ENCODE assay signal across 8 cellular contexts in genomic region chr19:56393119-56394012, GRCh38. TPM values are rescaled to one million over a fixed set of nuclear protein-coding genes. Genes with fewer than 3 reads are reported as not detected.
DNase-seq lines count a peak whose midpoint lies in the region; ATAC-seq and TF ChIP-seq lines count a peak whose summit lies in the region.

Gene ZNF582 (minus strand): TSS chr19:56393534. CDS start chr19:56391752, 1,782 bp downstream.

- no peaks in the 10 kb centered on the region for H3K27me3 Mint-ChIP-seq in activated naive CD4-positive, alpha-beta T cell treated with anti-CD3 and anti-CD28 coated beads, Interleukin-2, amount 50 U/mL, for 24 hours
- peaks cover 5% of the 10 kb centered on the region for H3K27me3 Mint-ChIP-seq in glutamatergic neuron (ENCODE audit: unreplicated experiment)

- TF ChIP-seq EP300 in Ishikawa (IDR thresholded peaks at IDR 0.05; ENCODE audit: borderline replicate concordance) = no peak

- H3K36me3 ChIP-seq in testis (ENCODE audit: low read depth, missing control alignments) = no peaks in the 10 kb centered on the region

- H3K27me3 ChIP-seq in testis = no peaks in the 10 kb centered on the region

- H3K27ac ChIP-seq in testis = peak within 1 kb of the TSS; percentile 89 to 94

- intact Hi-C loops in testis (cut with DNase I; ENCODE audit: low total_unique reads) = no loop called here

- H3K27ac Mint-ChIP-seq in activated naive CD4-positive, alpha-beta T cell treated with anti-CD3 and anti-CD28 coated beads, Interleukin-2, amount 50 U/mL, for 24 hours = peak within 1 kb of the TSS; percentile 97
- peak within 1 kb of the TSS; percentile 88 for H3K27ac Mint-ChIP-seq in glutamatergic neuron (ENCODE audit: unreplicated experiment)

- 1 to 2% methylated on average over 24 to 68 of the region's 73 CpGs for WGBS in testis, 2 donors

- H3K4me3 Mint-ChIP-seq in activated naive CD4-positive, alpha-beta T cell treated with anti-CD3 and anti-CD28 coated beads, Interleukin-2, amount 50 U/mL, for 24 hours = peak within 1 kb of the TSS; percentile 93
- peak within 1 kb of the TSS; percentile 93 for H3K4me3 Mint-ChIP-seq in glutamatergic neuron (ENCODE audit: unreplicated experiment)

- peaks cover 14% of the 10 kb centered on the region for H3K4me1 Mint-ChIP-seq in activated naive CD4-positive, alpha-beta T cell treated with anti-CD3 and anti-CD28 coated beads, Interleukin-2, amount 50 U/mL, for 24 hours
- H3K4me1 Mint-ChIP-seq in glutamatergic neuron (ENCODE audit: low read depth, unreplicated experiment) = no peaks in the 10 kb centered on the region

- no peak for TF ChIP-seq POLR2A in testis (IDR thresholded peaks at IDR 0.05)

- peak within 1 kb of the TSS; percentile 77 to 84 for H3K4me3 ChIP-seq in testis

- peaks cover 51% of the 10 kb centered on the region for H3K36me3 Mint-ChIP-seq in activated naive CD4-positive, alpha-beta T cell treated with anti-CD3 and anti-CD28 coated beads, Interleukin-2, amount 50 U/mL, for 24 hours
- H3K36me3 Mint-ChIP-seq in glutamatergic neuron (ENCODE audit: unreplicated experiment) = peaks cover 38% of the 10 kb centered on the region

- H3K4me1 ChIP-seq in testis = no peaks in the 10 kb centered on the region

- TF ChIP-seq CTCF in glutamatergic neuron (IDR thresholded peaks at IDR 0.05; ENCODE audit: partially characterized antibody, unreplicated experiment) (peak; percentile 78), omental fat pad (IDR thresholded peaks at IDR 0.05) (peak in 1 of 3 donors; percentile 33), testis (IDR thresholded peaks at IDR 0.05) (peak; percentile 57 to 75 (median 70))

- ATAC-seq in GM21526 (IDR thresholded peaks at IDR 0.05; ENCODE audit: low FRiP score, unreplicated experiment) (peak; percentile 93), omental fat pad (ENCODE audit: low FRiP score) (peak; percentile 99)

- peak; percentile 37; the same call in 1 of the 2 replicates for TF ChIP-seq RAD21 in Ishikawa (IDR thresholded peaks at IDR 0.05; ENCODE audit: low read depth)

- DNase-seq in DMS 273 treated with DMSO at 0.1 percent for 48 hours (lab: John Stamatoyannopoulos, UW) = peak; percentile 68
- DNase-seq in SIG-M5 treated with dmso at 0.1 percent for 504 hours (lab: John Stamatoyannopoulos, UW; ENCODE audit: unreplicated experiment) = peak; percentile 80
- peak; percentile 93 for DNase-seq in glutamatergic neuron
- peak; percentile 73 for DNase-seq in omental fat pad (ENCODE audit: low spot score)
- peak; percentile 99 for DNase-seq in testis

- H3K9me3 ChIP-seq in testis = no peaks in the 10 kb centered on the region

- H3K9me3 Mint-ChIP-seq in activated naive CD4-positive, alpha-beta T cell treated with anti-CD3 and anti-CD28 coated beads, Interleukin-2, amount 50 U/mL, for 24 hours = peaks cover 21% of the 10 kb centered on the region
- H3K9me3 Mint-ChIP-seq in glutamatergic neuron (ENCODE audit: unreplicated experiment) = peaks cover 17% of the 10 kb centered on the region

TF ChIP-seq in Ishikawa, 13 proteins besides CTCF, POLR2A, EP300 and RAD21:
- peak; percentile 100 for TF ChIP-seq ZBTB7A (IDR thresholded peaks at IDR 0.05; ENCODE audit: low read depth)
- TF ChIP-seq MAX (IDR thresholded peaks at IDR 0.05) = peak; percentile 40
- no peak for TF ChIP-seq TEAD4 (IDR thresholded peaks at IDR 0.05)
- no peak for TF ChIP-seq TCF12 (IDR thresholded peaks at IDR 0.05; ENCODE audit: low read depth)
- TF ChIP-seq YY1 (IDR thresholded peaks at IDR 0.05; ENCODE audit: low read depth) = peak; percentile 82
- TF ChIP-seq CEBPB (IDR thresholded peaks at IDR 0.05) = no peak
- no peak for TF ChIP-seq USF1 (IDR thresholded peaks at IDR 0.05)
- TF ChIP-seq EGR1 (IDR thresholded peaks at IDR 0.05) = no peak
- no peak for TF ChIP-seq REST (IDR thresholded peaks at IDR 0.05; ENCODE audit: low read depth)
- 0 out of 2 replicates have a peak, but pooled peaks have one; percentile 10 for TF ChIP-seq CREB1 (IDR thresholded peaks at IDR 0.05; ENCODE audit: low read depth)
- TF ChIP-seq TAF1 (IDR thresholded peaks at IDR 0.05; ENCODE audit: low read depth) = no peak

RNA-seq across cellular contexts. Expression of gene ZNF582, which starts in this region (rescaled TPM):
- total RNA-seq in glutamatergic neuron (ENCODE audit: unreplicated experiment) (7.5 TPM), omental fat pad (1 to 10 TPM; 4.2 to 7.9 (median 4.9) TPM), testis (10 to 100 TPM; 11.3 to 12.0 TPM)
- polyA plus RNA-seq in testis (ENCODE audit: insufficient read depth, low read depth, low replicate concordance) = 7.2 TPM

Comparison
In these comparisons a context has a peak if more than half of its experiments do, and no peak if none do; other contexts are left out.
1. Peak in every context shown above with its lines: DNase-seq, ATAC-seq, H3K4me3 ChIP-seq and H3K27ac ChIP-seq.